30 cellular contexts compared by ENCODE assay signal in genomic region chr13:23612182-23612581, GRCh38. TPM values are rescaled to one million over a fixed set of nuclear protein-coding genes. Genes with fewer than 3 reads are reported as not detected.
"Had no signal": no experiment of that assay in that cellular context is flagged by ENCODE, and none has a peak within 500 bp of the region (broad histone marks: within the 10 kb centered on the region; RNA-seq: fewer than 3 reads in every experiment).

No MANE protein-coding gene starts in this region.

- DNase-seq: activated B cell treated with CpG ODN at 0.5 μM for 24 hours; activated CD4-positive, alpha-beta memory T cell treated with anti-CD3 and anti-CD28 coated beads, Interleukin-2, amount 10 ng/mL, durations not matched to agents 7 days and 5 days; activated CD4-positive, alpha-beta T cell treated with anti-CD3 and anti-CD28 coated beads for 4 hours; activated CD4-positive, alpha-beta T cell treated with anti-CD3 and anti-CD28 coated beads, Interleukin-2, amount 10 ng/mL, durations not matched to agents 7 days and 5 days; activated CD4-positive, alpha-beta T cell treated with anti-CD3 and anti-CD28 coated beads, Interleukin-2, amount 50 U/mL, for 48 hours; activated CD4-positive, CD25-positive, alpha-beta regulatory T cell treated with anti-CD3 and anti-CD28 coated beads, Interleukin-2, amount 50 U/mL, for 72 hours; activated CD8-positive, alpha-beta memory T cell treated with anti-CD3 and anti-CD28 coated beads for 24 hours; activated CD8-positive, alpha-beta memory T cell treated with anti-CD3 and anti-CD28 coated beads, Interleukin-2, amount 10 ng/mL, durations not matched to agents 7 days and 5 days; activated CD8-positive, alpha-beta memory T cell treated with anti-CD3 and anti-CD28 coated beads, Interleukin-2, amount 50 U/mL, for 48 hours; activated CD8-positive, alpha-beta T cell treated with anti-CD3 and anti-CD28 coated beads, Interleukin-2, amount 10 ng/mL, durations not matched to agents 7 days and 5 days; activated effector memory CD4-positive, alpha-beta T cell treated with Interleukin-2 at 50 U/mL for 16 hours; activated gamma-delta T cell; activated naive CD4-positive, alpha-beta T cell treated with anti-CD3 and anti-CD28 coated beads, Interleukin-2, amount 10 ng/mL, durations not matched to agents 7 days and 5 days; activated naive CD4-positive, alpha-beta T cell treated with Interleukin-2 at 50 U/mL for 16 hours; activated naive CD8-positive, alpha-beta T cell treated with anti-CD3 and anti-CD28 coated beads, Interleukin-2, amount 10 ng/mL, durations not matched to agents 7 days and 5 days; activated naive CD8-positive, alpha-beta T cell treated with anti-CD3 and anti-CD28 coated beads, Interleukin-2, amount 50 U/mL, for 24 hours; activated T-cell treated with anti-CD3 and anti-CD28 coated beads, Interleukin-2, amount 50 U/mL, for 24 hours; activated T-cell treated with anti-CD3 and anti-CD28 coated beads, Interleukin-2, amount 50 U/mL, for 48 hours; amygdala; anterior cingulate cortex; caudate nucleus; cerebellar nuclear complex; T-helper 1 cell; T-helper 2 cell; T-helper 9 cell had no signal

- H3K27ac ChIP-seq: ascending aorta, cardiac muscle cell had no signal

- H3K27me3 ChIP-seq: ascending aorta, cardiac muscle cell had no signal

- H3K4me1 ChIP-seq: ascending aorta had no signal

- H3K4me3 ChIP-seq: ascending aorta, cardiac muscle cell had no signal

- H3K9me3 ChIP-seq: ascending aorta had no signal

- ATAC-seq: activated CD8-positive, alpha-beta memory T cell treated with anti-CD3 and anti-CD28 coated beads, Interleukin-2, amount 10 ng/mL, durations not matched to agents 7 days and 5 days; activated CD8-positive, alpha-beta T cell treated with anti-CD3 and anti-CD28 coated beads, Interleukin-2, amount 10 ng/mL, durations not matched to agents 7 days and 5 days; activated naive CD8-positive, alpha-beta T cell treated with anti-CD3 and anti-CD28 coated beads, Interleukin-2, amount 50 U/mL, for 24 hours had no signal

- FAIRE-seq: bronchial epithelial cell, TTC549 had no signal

- H3K36me3 ChIP-seq: ascending aorta had no signal

RNA-seq across cellular contexts. Expression of gene TNFRSF19, which starts 42.0 kb away (rescaled TPM):
- total RNA-seq: activated B cell treated with CpG ODN at 0.5 μM for 24 hours; activated naive CD8-positive, alpha-beta T cell treated with anti-CD3 and anti-CD28 coated beads, Interleukin-2, amount 10 ng/mL, durations not matched to agents 7 days and 5 days; activated T-helper 2 cell treated with anti-CD3 and anti-CD28 coated beads, Interferon-gamma antibody, Interleukin-2, Interleukin-4, amounts not matched to agents 10 μg/mL and 5 μg/mL and 100 μg/mL, durations not matched to agents 14 hours and 24 hours and 36 hours had no signal
